Comparison of ENCODE assay signal across 29 cellular contexts in genomic region chr3:156843071-156843808, GRCh38. TPM values are rescaled to one million over a fixed set of nuclear protein-coding genes. Genes with fewer than 3 reads are reported as not detected.
DNase-seq lines count a peak whose midpoint lies in the region; ATAC-seq, FAIRE-seq and TF ChIP-seq lines count a peak whose summit lies in the region.
"Had no signal": no experiment of that assay in that cellular context is flagged by ENCODE, and none has a peak within 500 bp of the region (broad histone marks: within the 10 kb centered on the region; RNA-seq: fewer than 3 reads in every experiment).

No MANE protein-coding gene starts in this region.

- TF ChIP-seq CTCF in left ventricle myocardium inferior (IDR thresholded peaks at IDR 0.05; ENCODE audit: borderline replicate concordance) (no peak), right atrium auricular region (IDR thresholded peaks at IDR 0.05) (no peak), osteocyte (IDR thresholded peaks at IDR 0.05) (no peak), body of pancreas (IDR thresholded peaks at IDR 0.05) (no peak)

- no peaks in the 10 kb centered on the region for H3K36me3 ChIP-seq in left ventricle myocardium inferior
- H3K36me3 ChIP-seq in right atrium auricular region, result no peaks in the 10 kb centered on the region
- no peaks in the 10 kb centered on the region for H3K36me3 ChIP-seq in body of pancreas (replicated peaks in 1 of 2; ENCODE audit: insufficient read depth in 1 of 2, low read depth in 2 of 2)
- H3K36me3 ChIP-seq: BE2C, gastroesophageal sphincter, HAP-1, ovary, right lobe of liver, stomach, upper lobe of left lung had no signal

- DNase-seq in left ventricle myocardium inferior, result no peak
- DNase-seq in right atrium auricular region (ENCODE audit: low spot score), result no peak
- no peak for DNase-seq in osteocyte (ENCODE audit: extremely low spot score, unreplicated experiment)
- DNase-seq in body of pancreas, result no peak
- DNase-seq in effector CD4-positive, alpha-beta T cell, result no peak
- DNase-seq in NCI-H446 treated with DMSO at 0.1 percent for 48 hours (lab: John Stamatoyannopoulos, UW), result no peak
- DNase-seq: BE2C, DMS79, hippocampal formation, immature natural killer cell, NCI-H1105 treated with DMSO at 0.1 percent for 48 hours, NCI-H2081 treated with DMSO at 0.1 percent for 48 hours, NCI-H446, ovary, right lobe of liver, SHP77, stomach, T-helper 9 cell, upper lobe of left lung had no signal

- H3K4me3 ChIP-seq in left ventricle myocardium inferior (peak overlapping the region; percentile 5), right atrium auricular region (no peak overlapping the region), body of pancreas (no peak overlapping the region)
- H3K4me3 ChIP-seq: A549, gastroesophageal sphincter, HAP-1, ovary, right lobe of liver, stomach, upper lobe of left lung had no signal

- H3K27ac ChIP-seq in left ventricle myocardium inferior (replicated peaks) (peak overlapping the region; percentile 20), right atrium auricular region (peak overlapping the region in 1 of 2 donors; percentile 22), body of pancreas (no peak overlapping the region)
- H3K27ac ChIP-seq: A549, gastroesophageal sphincter, ovary, right lobe of liver, stomach, upper lobe of left lung had no signal

- H3K27me3 ChIP-seq in left ventricle myocardium inferior (ENCODE audit: low read depth) (no peaks in the 10 kb centered on the region), right atrium auricular region (no peaks in the 10 kb centered on the region), body of pancreas (no peaks in the 10 kb centered on the region)
- H3K27me3 ChIP-seq: BE2C, gastroesophageal sphincter, ovary, right lobe of liver, stomach, upper lobe of left lung had no signal

- intact Hi-C loops in left ventricle myocardium inferior (cut with micrococcal nuclease) (no loop called here), body of pancreas (cut with DNase I) (no loop called here)

- H3K36me3 Mint-ChIP-seq in osteocyte (ENCODE audit: unreplicated experiment), result no peaks in the 10 kb centered on the region
- H3K36me3 Mint-ChIP-seq: activated naive CD4-positive, alpha-beta T cell treated with anti-CD3 and anti-CD28 coated beads, Interleukin-2, amount 50 U/mL, for 24 hours; immature natural killer cell; natural killer cell treated with Interleukin-12 subunit alpha and Interleukin-12 subunit beta and Interleukin-15 and Interleukin-18, amount 100 ng/mL, for 72 hours; WTC11 had no signal

- peak overlapping the region; percentile 93 for H3K27ac Mint-ChIP-seq in osteocyte (ENCODE audit: unreplicated experiment)
- H3K27ac Mint-ChIP-seq: activated naive CD4-positive, alpha-beta T cell treated with anti-CD3 and anti-CD28 coated beads, Interleukin-2, amount 50 U/mL, for 24 hours; immature natural killer cell; natural killer cell treated with Interleukin-12 subunit alpha and Interleukin-12 subunit beta and Interleukin-15 and Interleukin-18, amount 100 ng/mL, for 72 hours; WTC11 had no signal

- H3K9me3 ChIP-seq in left ventricle myocardium inferior (replicated peaks) (no peaks in the 10 kb centered on the region), right atrium auricular region (no peaks in the 10 kb centered on the region), body of pancreas (no peaks in the 10 kb centered on the region)
- H3K9me3 ChIP-seq: A549, BE2C, gastroesophageal sphincter, HAP-1, ovary, right lobe of liver, stomach, upper lobe of left lung had no signal

- no peaks in the 10 kb centered on the region for H3K27me3 Mint-ChIP-seq in osteocyte (ENCODE audit: unreplicated experiment)
- H3K27me3 Mint-ChIP-seq: central memory CD8-positive, alpha-beta T cell had no signal

- 78 to 82% methylated on average over 2 of the region's 2 CpGs for WGBS in body of pancreas, 2 donors

- no peak for ATAC-seq in body of pancreas
- no peak for ATAC-seq in GM18909 (IDR thresholded peaks at IDR 0.05; ENCODE audit: poor library complexity, unreplicated experiment)
- ATAC-seq: A549; gastroesophageal sphincter; natural killer cell treated with Interleukin-12 subunit alpha and Interleukin-12 subunit beta and Interleukin-15 and Interleukin-18, amount 100 ng/mL, for 72 hours; WTC11 had no signal

- H3K4me3 Mint-ChIP-seq in osteocyte (ENCODE audit: unreplicated experiment), result peak overlapping the region; percentile 43
- H3K4me3 Mint-ChIP-seq: activated naive CD4-positive, alpha-beta T cell treated with anti-CD3 and anti-CD28 coated beads, Interleukin-2, amount 50 U/mL, for 24 hours; central memory CD8-positive, alpha-beta T cell; immature natural killer cell; natural killer cell treated with Interleukin-12 subunit alpha and Interleukin-12 subunit beta and Interleukin-15 and Interleukin-18, amount 100 ng/mL, for 72 hours; WTC11 had no signal

- H3K9me3 Mint-ChIP-seq in osteocyte (ENCODE audit: unreplicated experiment), result no peaks in the 10 kb centered on the region
- H3K9me3 Mint-ChIP-seq: activated naive CD4-positive, alpha-beta T cell treated with anti-CD3 and anti-CD28 coated beads, Interleukin-2, amount 50 U/mL, for 24 hours; central memory CD8-positive, alpha-beta T cell; immature natural killer cell; natural killer cell treated with Interleukin-12 subunit alpha and Interleukin-12 subunit beta and Interleukin-15 and Interleukin-18, amount 100 ng/mL, for 72 hours had no signal

- H3K4me1 ChIP-seq in left ventricle myocardium inferior, result peaks cover 5% of the 10 kb centered on the region
- H3K4me1 ChIP-seq in right atrium auricular region, result no peaks in the 10 kb centered on the region
- H3K4me1 ChIP-seq in body of pancreas, result no peaks in the 10 kb centered on the region
- H3K4me1 ChIP-seq: A549, BE2C, gastroesophageal sphincter, HAP-1, right lobe of liver, stomach, upper lobe of left lung had no signal

- peaks cover 22% of the 10 kb centered on the region for H3K4me1 Mint-ChIP-seq in osteocyte (ENCODE audit: unreplicated experiment)
- H3K4me1 Mint-ChIP-seq: activated naive CD4-positive, alpha-beta T cell treated with anti-CD3 and anti-CD28 coated beads, Interleukin-2, amount 50 U/mL, for 24 hours; central memory CD8-positive, alpha-beta T cell; immature natural killer cell had no signal

- FAIRE-seq in endometrium (lab: Jason Lieb, UNC), result peak; percentile 60
- FAIRE-seq: A549, astrocyte had no signal

- no peak for TF ChIP-seq POLR2A in body of pancreas (IDR thresholded peaks at IDR 0.05)

RNA-seq across cellular contexts. Expression of gene LEKR1, which starts 17.1 kb away (rescaled TPM):
- total RNA-seq in left ventricle myocardium inferior, result 0.71 TPM
- total RNA-seq in right atrium auricular region, result under 1 TPM; 0.20 to 0.70 TPM
- total RNA-seq in osteocyte, result 0.55 and 1.0 TPM in 2 replicates
- total RNA-seq in body of pancreas, result 1 to 10 TPM in 1 of 2 donors, under 1 TPM in 1; 0.99 to 1.3 TPM
